1 cellular context compared by ENCODE assay signal in the genomic region with DNA sequence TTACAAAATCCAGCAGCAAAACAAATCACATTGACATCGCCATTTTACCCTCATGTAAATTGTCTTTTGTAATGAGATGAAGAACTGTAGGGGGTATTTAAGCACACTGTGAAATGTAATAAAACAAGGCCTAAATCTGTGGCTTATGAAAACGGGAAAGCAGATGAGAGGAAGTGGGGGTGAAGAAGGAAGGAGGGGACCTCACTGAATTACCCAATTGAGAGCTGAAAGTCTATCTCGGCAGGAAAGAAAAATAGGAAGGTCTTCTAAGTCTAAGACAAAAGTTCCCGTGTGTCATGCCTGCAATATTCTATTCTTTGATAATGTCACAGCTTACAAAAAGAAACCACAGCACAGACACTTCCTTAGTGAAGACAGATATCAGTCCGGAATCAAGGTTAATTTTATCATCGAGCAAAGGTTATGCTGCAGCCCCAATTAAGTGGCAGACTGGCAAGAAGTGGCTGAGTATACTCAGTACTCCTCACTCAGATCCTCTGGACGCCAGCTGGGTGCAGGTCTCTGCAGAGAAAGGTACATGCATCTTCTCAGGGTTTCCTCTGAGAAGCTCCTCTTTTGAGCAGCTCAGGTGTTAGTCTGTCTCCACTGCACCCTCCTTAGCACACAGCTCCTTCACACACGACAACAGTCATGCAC.
TF ChIP-seq lines count a peak whose summit lies in the region.

No MANE protein-coding gene starts in this region.

TF ChIP-seq in HepG2, 621 proteins besides CTCF, POLR2A, EP300 and RAD21 (continued from another document):
- TF ChIP-seq, protein P1, sequence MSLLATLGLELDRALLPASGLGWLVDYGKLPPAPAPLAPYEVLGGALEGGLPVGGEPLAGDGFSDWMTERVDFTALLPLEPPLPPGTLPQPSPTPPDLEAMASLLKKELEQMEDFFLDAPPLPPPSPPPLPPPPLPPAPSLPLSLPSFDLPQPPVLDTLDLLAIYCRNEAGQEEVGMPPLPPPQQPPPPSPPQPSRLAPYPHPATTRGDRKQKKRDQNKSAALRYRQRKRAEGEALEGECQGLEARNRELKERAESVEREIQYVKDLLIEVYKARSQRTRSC (CRISPR knock-in tag; IDR thresholded peaks at IDR 0.05; ENCODE audit: low read depth): no peak
- TF ChIP-seq ZNF746 (CRISPR knock-in tag; IDR thresholded peaks at IDR 0.05): no peak
- no peak for TF ChIP-seq RFX3 (CRISPR knock-in tag; IDR thresholded peaks at IDR 0.05)
- no peak for TF ChIP-seq ZNF720 (CRISPR knock-in tag; IDR thresholded peaks at IDR 0.05)
TF ChIP-seq in HepG2: peak in this region for 0.
